Comparison of ENCODE assay signal across 18 cellular contexts in the genomic region with DNA sequence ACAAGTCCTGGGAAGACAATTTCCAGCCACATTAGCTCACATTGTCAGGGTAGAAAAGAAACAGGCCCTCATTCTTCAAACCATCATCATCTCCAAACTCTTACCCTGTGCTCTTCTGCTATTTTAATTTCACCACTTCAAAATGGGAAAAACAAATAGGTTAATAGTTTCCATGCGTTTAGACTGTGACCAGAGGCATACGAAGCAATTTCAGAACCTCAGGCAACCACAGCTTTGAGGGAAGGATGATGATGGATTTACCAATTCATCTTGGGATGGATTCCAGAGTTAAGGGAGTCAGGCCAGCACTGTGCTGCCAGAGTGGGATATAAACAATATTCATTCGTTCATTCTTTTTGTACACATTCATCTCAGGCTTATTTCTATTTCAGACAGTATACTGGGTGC.
DNase-seq lines count a peak whose midpoint lies in the region; ATAC-seq and TF ChIP-seq lines count a peak whose summit lies in the region.
"Had no signal": no experiment of that assay in that cellular context is flagged by ENCODE, and none has a peak within 500 bp of the region (broad histone marks: within the 10 kb centered on the region; RNA-seq: fewer than 3 reads in every experiment).

No MANE protein-coding gene starts in this region.

- CTCF ChIA-PET in RWPE1 (lab: Yijun Ruan, JAX): interaction anchor here (0.7 kb wide), 1 partner anchor 66 kb away, joined by 6 read pairs; no protein-coding TSS in a partner anchor

- H3K27ac ChIP-seq in hepatocyte: peak overlapping the region; percentile 56
- H3K27ac ChIP-seq in substantia nigra (ENCODE audit: low read depth, low read length, poor library complexity, severe bottlenecking): no peak overlapping the region
- H3K27ac ChIP-seq in RWPE1: no peak overlapping the region
- H3K27ac ChIP-seq: epithelial cell of prostate, spleen, testis had no signal

- TF ChIP-seq CTCF in hepatocyte (IDR thresholded peaks at IDR 0.05; ENCODE audit: poor library complexity) (no peak), RWPE1 (conservative IDR thresholded peaks at IDR 0.05; ENCODE audit: low read depth) (no peak)

- ATAC-seq in GM19023 (IDR thresholded peaks at IDR 0.05; ENCODE audit: unreplicated experiment): no peak
- ATAC-seq: natural killer cell treated with Interleukin-12 subunit alpha and Interleukin-12 subunit beta and Interleukin-15 and Interleukin-18, amount 100 ng/mL, for 72 hours had no signal

- WGBS in hepatocyte (ENCODE audit: low lambda C conversion rate, missing lambda C conversion rate): 21% methylated on average over 3 of the region's 3 CpGs

- POLR2A ChIA-PET in RWPE1 (lab: Yijun Ruan, JAX; ENCODE audit: low non-redundant PET): no interaction called here

- no peaks in the 10 kb centered on the region for H3K9me3 ChIP-seq in hepatocyte (ENCODE audit: low read depth)
- H3K9me3 ChIP-seq: spleen, testis had no signal

- H3K79me2 ChIP-seq in hepatocyte: no peaks in the 10 kb centered on the region

- no peaks in the 10 kb centered on the region for H3K9me2 ChIP-seq in hepatocyte (replicated peaks; ENCODE audit: insufficient read depth)

- H3K36me3 ChIP-seq in hepatocyte (replicated peaks; ENCODE audit: insufficient read depth, low read depth): no peaks in the 10 kb centered on the region

- H3K4me1 ChIP-seq in hepatocyte (ENCODE audit: insufficient read depth): peaks cover 11% of the 10 kb centered on the region
- H3K4me1 ChIP-seq: spleen, testis had no signal

- no peaks in the 10 kb centered on the region for H3K27me3 ChIP-seq in hepatocyte
- H3K27me3 ChIP-seq: spleen, testis had no signal

- H3K4me2 ChIP-seq in hepatocyte: no peak overlapping the region

- peak; percentile 85 for DNase-seq in GM04504 (ENCODE audit: low read depth)
- DNase-seq in astrocyte of the hippocampus (ENCODE audit: low read depth, low spot score): peak; percentile 64
- no peak for DNase-seq in hepatocyte (ENCODE audit: low spot score)
- DNase-seq in stromal cell of bone marrow (ENCODE audit: low read depth): peak; percentile 73
- DNase-seq in substantia nigra (lab: John Stamatoyannopoulos, UW): no peak
- no peak for DNase-seq in RWPE1 (ENCODE audit: low spot score)
- DNase-seq: activated CD4-positive, alpha-beta T cell treated with anti-CD3 and anti-CD28 coated beads, Interleukin-2, amount 50 U/mL, for 4 hours; activated naive CD4-positive, alpha-beta T cell; dermis blood vessel endothelial cell; DMS153; H9; NCI-H524 treated with DMSO at 0.1 percent for 48 hours; SHP77; spleen; testis had no signal

- H2AFZ ChIP-seq in hepatocyte: no peak overlapping the region

- no peaks in the 10 kb centered on the region for H4K20me1 ChIP-seq in hepatocyte (ENCODE audit: insufficient read depth, poor library complexity, severe bottlenecking)

- no peak overlapping the region for H3K4me3 ChIP-seq in hepatocyte
- H3K4me3 ChIP-seq: spleen, testis had no signal

Comparison
In these comparisons a context has a peak if more than half of its experiments do, and no peak if none do; other contexts are left out.
1. DNase-seq: peak in GM04504 (single experiment), astrocyte of the hippocampus (single experiment) and stromal cell of bone marrow (single experiment); none in hepatocyte (single experiment), substantia nigra (0 of 49) and RWPE1 (single experiment).